20 cellular contexts compared by ENCODE assay signal in the genomic region with DNA sequence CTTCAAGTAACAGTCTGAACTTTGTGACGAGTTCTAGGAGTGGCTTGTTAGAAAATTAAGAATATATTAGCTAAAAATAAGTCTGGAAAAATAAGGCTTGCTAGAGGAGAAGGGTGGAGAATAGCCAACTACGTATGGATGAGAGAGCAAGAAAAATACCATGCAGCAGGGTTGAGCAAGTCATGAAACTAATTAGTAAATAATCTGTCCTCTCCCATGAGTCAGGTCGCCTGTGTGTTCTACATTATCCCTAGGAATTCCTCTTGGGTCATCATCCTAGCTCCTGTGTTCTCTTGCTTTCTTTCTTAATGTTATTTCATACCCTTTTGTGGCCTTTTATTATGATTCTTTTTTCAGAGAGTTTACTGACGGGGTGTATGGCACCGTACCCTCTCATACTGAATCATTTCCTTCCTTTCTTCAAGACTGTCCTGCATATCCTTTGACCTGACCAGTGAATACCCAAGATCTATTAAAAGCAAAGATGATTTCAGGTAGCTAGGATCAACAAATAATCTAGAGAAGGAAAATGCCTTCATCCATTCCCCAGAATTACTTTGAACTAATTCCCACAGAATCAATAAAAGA.
DNase-seq lines count a peak whose midpoint lies in the region; ATAC-seq and TF ChIP-seq lines count a peak whose summit lies in the region.
"Had no signal": no experiment of that assay in that cellular context is flagged by ENCODE, and none has a peak within 500 bp of the region (broad histone marks: within the 10 kb centered on the region; RNA-seq: fewer than 3 reads in every experiment).

No MANE protein-coding gene starts in this region.

- H3K27me3 Mint-ChIP-seq in endothelial cell (ENCODE audit: unreplicated experiment) (peaks cover 3% of the 10 kb centered on the region), nephron progenitor cell (ENCODE audit: low read depth, poor library complexity) (peaks cover 3% of the 10 kb centered on the region)

- no peak overlapping the region for H3K4me3 Mint-ChIP-seq in endothelial cell (ENCODE audit: unreplicated experiment)
- no peak overlapping the region for H3K4me3 Mint-ChIP-seq in nephron progenitor cell
- H3K4me3 Mint-ChIP-seq: mesothelial cell of epicardium; stimulated activated effector memory CD8-positive, alpha-beta T cell treated with anti-CD3 and anti-CD28 coated beads, Interleukin-12 subunit alpha, Interleukin-12 subunit beta, amount 100 ng/mL, for 72 hours; T-cell; WTC11 had no signal

- TF ChIP-seq CTCF in endothelial cell (IDR thresholded peaks at IDR 0.05; ENCODE audit: unreplicated experiment) = no peak
- no peak for TF ChIP-seq CTCF in nephron progenitor cell (IDR thresholded peaks at IDR 0.05)

- H3K36me3 Mint-ChIP-seq in endothelial cell (ENCODE audit: low read depth, unreplicated experiment) (no peaks in the 10 kb centered on the region), nephron progenitor cell (ENCODE audit: low read depth) (no peaks in the 10 kb centered on the region)
- H3K36me3 Mint-ChIP-seq: mesothelial cell of epicardium; stimulated activated effector memory CD8-positive, alpha-beta T cell treated with anti-CD3 and anti-CD28 coated beads, Interleukin-12 subunit alpha, Interleukin-12 subunit beta, amount 100 ng/mL, for 72 hours; T-cell; WTC11 had no signal

- H3K9me3 Mint-ChIP-seq in endothelial cell (ENCODE audit: unreplicated experiment) (no peaks in the 10 kb centered on the region), nephron progenitor cell (peaks cover 9% of the 10 kb centered on the region)
- H3K9me3 Mint-ChIP-seq: WTC11 had no signal

- H3K4me1 Mint-ChIP-seq in endothelial cell (ENCODE audit: unreplicated experiment) (peaks cover 8% of the 10 kb centered on the region), nephron progenitor cell (no peaks in the 10 kb centered on the region)
- H3K4me1 Mint-ChIP-seq: mesothelial cell of epicardium; stimulated activated effector memory CD8-positive, alpha-beta T cell treated with anti-CD3 and anti-CD28 coated beads, Interleukin-12 subunit alpha, Interleukin-12 subunit beta, amount 100 ng/mL, for 72 hours; T-cell; WTC11 had no signal

- DNase-seq in AG08396 (ENCODE audit: low spot score) (peak; percentile 6), M059J (ENCODE audit: low read depth) (peak; percentile 40), endothelial cell (ENCODE audit: low spot score) (no peak), nephron progenitor cell (no peak)
- no peak for DNase-seq in central memory CD4-positive, alpha-beta T cell
- no peak for DNase-seq in activated CD4-positive, alpha-beta T cell treated with anti-CD3 and anti-CD28 coated beads for 1 hour
- DNase-seq: activated gamma-delta T cell treated with Interleukin-2 at 50 U/mL for 16 hours; Caco-2; effector CD8-positive, alpha-beta T cell; islet precursor cell; NCI-H1092; nucleus accumbens; sigmoid colon; T-cell had no signal

- ATAC-seq in HG03378 (IDR thresholded peaks at IDR 0.05; ENCODE audit: unreplicated experiment) (no peak), GM19452 (IDR thresholded peaks at IDR 0.05; ENCODE audit: unreplicated experiment) (no peak)
- ATAC-seq: A549; stimulated activated effector memory CD8-positive, alpha-beta T cell treated with anti-CD3 and anti-CD28 coated beads, Interleukin-12 subunit alpha, Interleukin-12 subunit beta, amount 100 ng/mL, for 72 hours; T-cell; WTC11 had no signal

- H3K27ac Mint-ChIP-seq in endothelial cell (ENCODE audit: unreplicated experiment) = peak overlapping the region; percentile 48
- H3K27ac Mint-ChIP-seq in nephron progenitor cell = peak overlapping the region; percentile 4
- H3K27ac Mint-ChIP-seq: mesothelial cell of epicardium; stimulated activated effector memory CD8-positive, alpha-beta T cell treated with anti-CD3 and anti-CD28 coated beads, Interleukin-12 subunit alpha, Interleukin-12 subunit beta, amount 100 ng/mL, for 72 hours; T-cell; WTC11 had no signal

Comparison
In these comparisons a context has a peak if more than half of its experiments do, and no peak if none do; other contexts are left out.
1. DNase-seq: peak in AG08396 (single experiment) and M059J (single experiment); none in endothelial cell (single experiment), nephron progenitor cell (single experiment), central memory CD4-positive, alpha-beta T cell (single experiment) and activated CD4-positive, alpha-beta T cell treated with anti-CD3 and anti-CD28 coated beads for 1 hour (single experiment).